ENCODE assay signal across 1 cellular context in the genomic region with DNA sequence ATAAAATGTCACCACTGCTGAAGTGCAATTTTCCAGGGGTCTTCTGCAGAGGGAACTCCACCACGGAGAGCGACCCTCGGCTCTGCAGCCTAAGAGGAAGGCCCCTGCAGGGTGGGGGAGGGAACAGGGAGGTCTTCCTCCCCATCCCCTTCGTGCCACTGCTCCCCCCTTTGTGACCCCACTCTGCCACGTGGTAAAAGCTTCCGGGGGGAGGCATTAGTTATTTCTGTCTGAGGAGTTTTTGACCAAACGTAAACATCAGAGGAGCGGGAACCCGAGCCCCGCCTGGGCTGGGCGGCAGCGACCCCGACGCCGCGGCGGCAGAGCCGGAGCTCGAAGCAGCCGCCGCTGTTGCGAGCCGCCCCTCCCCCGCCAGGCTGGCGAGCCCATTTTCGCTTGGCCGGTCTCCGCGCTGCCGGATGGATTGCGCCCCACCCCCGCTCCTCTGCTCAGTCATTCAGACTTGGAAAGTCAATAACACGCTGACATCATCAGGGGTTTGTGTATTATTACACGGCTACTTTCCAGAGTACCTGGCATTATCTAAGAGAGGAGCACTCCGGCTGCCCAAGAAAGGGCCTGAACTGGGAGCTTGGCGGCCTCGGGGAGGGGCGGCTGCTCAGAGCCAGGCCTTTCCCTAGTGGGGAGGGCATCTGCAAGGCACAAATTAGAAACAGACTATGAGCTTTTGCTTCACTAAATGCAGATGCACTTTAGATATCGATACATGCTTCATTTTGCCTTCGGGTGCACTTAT.
A peak's percentile ranks its signal among the peaks of the same experiment; 100 is the strongest.
TF ChIP-seq lines count a peak whose summit lies in the region.

No MANE protein-coding gene starts in this region.

TF ChIP-seq in GM12878, 131 proteins besides CTCF, POLR2A, EP300 and RAD21 (continued from another document and continues in another):
- TF ChIP-seq, protein P1, sequence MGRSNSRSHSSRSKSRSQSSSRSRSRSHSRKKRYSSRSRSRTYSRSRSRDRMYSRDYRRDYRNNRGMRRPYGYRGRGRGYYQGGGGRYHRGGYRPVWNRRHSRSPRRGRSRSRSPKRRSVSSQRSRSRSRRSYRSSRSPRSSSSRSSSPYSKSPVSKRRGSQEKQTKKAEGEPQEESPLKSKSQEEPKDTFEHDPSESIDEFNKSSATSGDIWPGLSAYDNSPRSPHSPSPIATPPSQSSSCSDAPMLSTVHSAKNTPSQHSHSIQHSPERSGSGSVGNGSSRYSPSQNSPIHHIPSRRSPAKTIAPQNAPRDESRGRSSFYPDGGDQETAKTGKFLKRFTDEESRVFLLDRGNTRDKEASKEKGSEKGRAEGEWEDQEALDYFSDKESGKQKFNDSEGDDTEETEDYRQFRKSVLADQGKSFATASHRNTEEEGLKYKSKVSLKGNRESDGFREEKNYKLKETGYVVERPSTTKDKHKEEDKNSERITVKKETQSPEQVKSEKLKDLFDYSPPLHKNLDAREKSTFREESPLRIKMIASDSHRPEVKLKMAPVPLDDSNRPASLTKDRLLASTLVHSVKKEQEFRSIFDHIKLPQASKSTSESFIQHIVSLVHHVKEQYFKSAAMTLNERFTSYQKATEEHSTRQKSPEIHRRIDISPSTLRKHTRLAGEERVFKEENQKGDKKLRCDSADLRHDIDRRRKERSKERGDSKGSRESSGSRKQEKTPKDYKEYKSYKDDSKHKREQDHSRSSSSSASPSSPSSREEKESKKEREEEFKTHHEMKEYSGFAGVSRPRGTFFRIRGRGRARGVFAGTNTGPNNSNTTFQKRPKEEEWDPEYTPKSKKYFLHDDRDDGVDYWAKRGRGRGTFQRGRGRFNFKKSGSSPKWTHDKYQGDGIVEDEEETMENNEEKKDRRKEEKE (IDR thresholded peaks at IDR 0.05): no peak
- TF ChIP-seq ZSCAN29 (IDR thresholded peaks at IDR 0.05): 0 out of 2 replicates have a peak, but pooled peaks have one; percentile 38
- TF ChIP-seq, protein P2, sequence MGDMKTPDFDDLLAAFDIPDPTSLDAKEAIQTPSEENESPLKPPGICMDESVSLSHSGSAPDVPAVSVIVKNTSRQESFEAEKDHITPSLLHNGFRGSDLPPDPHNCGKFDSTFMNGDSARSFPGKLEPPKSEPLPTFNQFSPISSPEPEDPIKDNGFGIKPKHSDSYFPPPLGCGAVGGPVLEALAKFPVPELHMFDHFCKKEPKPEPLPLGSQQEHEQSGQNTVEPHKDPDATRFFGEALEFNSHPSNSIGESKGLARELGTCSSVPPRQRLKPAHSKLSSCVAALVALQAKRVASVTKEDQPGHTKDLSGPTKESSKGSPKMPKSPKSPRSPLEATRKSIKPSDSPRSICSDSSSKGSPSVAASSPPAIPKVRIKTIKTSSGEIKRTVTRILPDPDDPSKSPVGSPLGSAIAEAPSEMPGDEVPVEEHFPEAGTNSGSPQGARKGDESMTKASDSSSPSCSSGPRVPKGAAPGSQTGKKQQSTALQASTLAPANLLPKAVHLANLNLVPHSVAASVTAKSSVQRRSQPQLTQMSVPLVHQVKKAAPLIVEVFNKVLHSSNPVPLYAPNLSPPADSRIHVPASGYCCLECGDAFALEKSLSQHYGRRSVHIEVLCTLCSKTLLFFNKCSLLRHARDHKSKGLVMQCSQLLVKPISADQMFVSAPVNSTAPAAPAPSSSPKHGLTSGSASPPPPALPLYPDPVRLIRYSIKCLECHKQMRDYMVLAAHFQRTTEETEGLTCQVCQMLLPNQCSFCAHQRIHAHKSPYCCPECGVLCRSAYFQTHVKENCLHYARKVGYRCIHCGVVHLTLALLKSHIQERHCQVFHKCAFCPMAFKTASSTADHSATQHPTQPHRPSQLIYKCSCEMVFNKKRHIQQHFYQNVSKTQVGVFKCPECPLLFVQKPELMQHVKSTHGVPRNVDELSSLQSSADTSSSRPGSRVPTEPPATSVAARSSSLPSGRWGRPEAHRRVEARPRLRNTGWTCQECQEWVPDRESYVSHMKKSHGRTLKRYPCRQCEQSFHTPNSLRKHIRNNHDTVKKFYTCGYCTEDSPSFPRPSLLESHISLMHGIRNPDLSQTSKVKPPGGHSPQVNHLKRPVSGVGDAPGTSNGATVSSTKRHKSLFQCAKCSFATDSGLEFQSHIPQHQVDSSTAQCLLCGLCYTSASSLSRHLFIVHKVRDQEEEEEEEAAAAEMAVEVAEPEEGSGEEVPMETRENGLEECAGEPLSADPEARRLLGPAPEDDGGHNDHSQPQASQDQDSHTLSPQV (IDR thresholded peaks at IDR 0.05): no peak
- no peak for TF ChIP-seq EZH2 (IDR thresholded peaks at IDR 0.05; ENCODE audit: borderline replicate concordance, control insufficient read depth, low read depth, low read length)
- peak; percentile 93 for TF ChIP-seq TCF12 (IDR thresholded peaks at IDR 0.05; ENCODE audit: low read depth, low read length)
- no peak for TF ChIP-seq PAX8 (IDR thresholded peaks at IDR 0.05)
- TF ChIP-seq BHLHE40 (IDR thresholded peaks at IDR 0.05; ENCODE audit: borderline replicate concordance in 1 of 2, low read depth in 2 of 2, low read length in 1 of 2): peak; percentile 64 to 70; a peak in 3 of 4 replicates
- no peak for TF ChIP-seq WRNIP1 (IDR thresholded peaks at IDR 0.05; ENCODE audit: borderline replicate concordance, low read depth, low read length)
- TF ChIP-seq, protein P3, sequence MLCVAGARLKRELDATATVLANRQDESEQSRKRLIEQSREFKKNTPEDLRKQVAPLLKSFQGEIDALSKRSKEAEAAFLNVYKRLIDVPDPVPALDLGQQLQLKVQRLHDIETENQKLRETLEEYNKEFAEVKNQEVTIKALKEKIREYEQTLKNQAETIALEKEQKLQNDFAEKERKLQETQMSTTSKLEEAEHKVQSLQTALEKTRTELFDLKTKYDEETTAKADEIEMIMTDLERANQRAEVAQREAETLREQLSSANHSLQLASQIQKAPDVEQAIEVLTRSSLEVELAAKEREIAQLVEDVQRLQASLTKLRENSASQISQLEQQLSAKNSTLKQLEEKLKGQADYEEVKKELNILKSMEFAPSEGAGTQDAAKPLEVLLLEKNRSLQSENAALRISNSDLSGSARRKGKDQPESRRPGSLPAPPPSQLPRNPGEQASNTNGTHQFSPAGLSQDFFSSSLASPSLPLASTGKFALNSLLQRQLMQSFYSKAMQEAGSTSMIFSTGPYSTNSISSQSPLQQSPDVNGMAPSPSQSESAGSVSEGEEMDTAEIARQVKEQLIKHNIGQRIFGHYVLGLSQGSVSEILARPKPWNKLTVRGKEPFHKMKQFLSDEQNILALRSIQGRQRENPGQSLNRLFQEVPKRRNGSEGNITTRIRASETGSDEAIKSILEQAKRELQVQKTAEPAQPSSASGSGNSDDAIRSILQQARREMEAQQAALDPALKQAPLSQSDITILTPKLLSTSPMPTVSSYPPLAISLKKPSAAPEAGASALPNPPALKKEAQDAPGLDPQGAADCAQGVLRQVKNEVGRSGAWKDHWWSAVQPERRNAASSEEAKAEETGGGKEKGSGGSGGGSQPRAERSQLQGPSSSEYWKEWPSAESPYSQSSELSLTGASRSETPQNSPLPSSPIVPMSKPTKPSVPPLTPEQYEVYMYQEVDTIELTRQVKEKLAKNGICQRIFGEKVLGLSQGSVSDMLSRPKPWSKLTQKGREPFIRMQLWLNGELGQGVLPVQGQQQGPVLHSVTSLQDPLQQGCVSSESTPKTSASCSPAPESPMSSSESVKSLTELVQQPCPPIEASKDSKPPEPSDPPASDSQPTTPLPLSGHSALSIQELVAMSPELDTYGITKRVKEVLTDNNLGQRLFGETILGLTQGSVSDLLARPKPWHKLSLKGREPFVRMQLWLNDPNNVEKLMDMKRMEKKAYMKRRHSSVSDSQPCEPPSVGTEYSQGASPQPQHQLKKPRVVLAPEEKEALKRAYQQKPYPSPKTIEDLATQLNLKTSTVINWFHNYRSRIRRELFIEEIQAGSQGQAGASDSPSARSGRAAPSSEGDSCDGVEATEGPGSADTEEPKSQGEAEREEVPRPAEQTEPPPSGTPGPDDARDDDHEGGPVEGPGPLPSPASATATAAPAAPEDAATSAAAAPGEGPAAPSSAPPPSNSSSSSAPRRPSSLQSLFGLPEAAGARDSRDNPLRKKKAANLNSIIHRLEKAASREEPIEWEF (IDR thresholded peaks at IDR 0.05; ENCODE audit: insufficient replicate concordance, low read depth, low read length): no peak
- TF ChIP-seq POU2F2 (IDR thresholded peaks at IDR 0.05; ENCODE audit: borderline replicate concordance, low read depth, low read length): peak; percentile 90; the same call in 2 of the 3 replicates
- TF ChIP-seq NR2F1 (conservative IDR thresholded peaks at IDR 0.05): peak; percentile 76
- TF ChIP-seq, protein P4, sequence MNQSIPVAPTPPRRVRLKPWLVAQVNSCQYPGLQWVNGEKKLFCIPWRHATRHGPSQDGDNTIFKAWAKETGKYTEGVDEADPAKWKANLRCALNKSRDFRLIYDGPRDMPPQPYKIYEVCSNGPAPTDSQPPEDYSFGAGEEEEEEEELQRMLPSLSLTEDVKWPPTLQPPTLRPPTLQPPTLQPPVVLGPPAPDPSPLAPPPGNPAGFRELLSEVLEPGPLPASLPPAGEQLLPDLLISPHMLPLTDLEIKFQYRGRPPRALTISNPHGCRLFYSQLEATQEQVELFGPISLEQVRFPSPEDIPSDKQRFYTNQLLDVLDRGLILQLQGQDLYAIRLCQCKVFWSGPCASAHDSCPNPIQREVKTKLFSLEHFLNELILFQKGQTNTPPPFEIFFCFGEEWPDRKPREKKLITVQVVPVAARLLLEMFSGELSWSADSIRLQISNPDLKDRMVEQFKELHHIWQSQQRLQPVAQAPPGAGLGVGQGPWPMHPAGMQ (IDR thresholded peaks at IDR 0.05; ENCODE audit: borderline replicate concordance): no peak
- TF ChIP-seq RB1 (IDR thresholded peaks at IDR 0.05; ENCODE audit: borderline replicate concordance): no peak
- TF ChIP-seq, protein P5, sequence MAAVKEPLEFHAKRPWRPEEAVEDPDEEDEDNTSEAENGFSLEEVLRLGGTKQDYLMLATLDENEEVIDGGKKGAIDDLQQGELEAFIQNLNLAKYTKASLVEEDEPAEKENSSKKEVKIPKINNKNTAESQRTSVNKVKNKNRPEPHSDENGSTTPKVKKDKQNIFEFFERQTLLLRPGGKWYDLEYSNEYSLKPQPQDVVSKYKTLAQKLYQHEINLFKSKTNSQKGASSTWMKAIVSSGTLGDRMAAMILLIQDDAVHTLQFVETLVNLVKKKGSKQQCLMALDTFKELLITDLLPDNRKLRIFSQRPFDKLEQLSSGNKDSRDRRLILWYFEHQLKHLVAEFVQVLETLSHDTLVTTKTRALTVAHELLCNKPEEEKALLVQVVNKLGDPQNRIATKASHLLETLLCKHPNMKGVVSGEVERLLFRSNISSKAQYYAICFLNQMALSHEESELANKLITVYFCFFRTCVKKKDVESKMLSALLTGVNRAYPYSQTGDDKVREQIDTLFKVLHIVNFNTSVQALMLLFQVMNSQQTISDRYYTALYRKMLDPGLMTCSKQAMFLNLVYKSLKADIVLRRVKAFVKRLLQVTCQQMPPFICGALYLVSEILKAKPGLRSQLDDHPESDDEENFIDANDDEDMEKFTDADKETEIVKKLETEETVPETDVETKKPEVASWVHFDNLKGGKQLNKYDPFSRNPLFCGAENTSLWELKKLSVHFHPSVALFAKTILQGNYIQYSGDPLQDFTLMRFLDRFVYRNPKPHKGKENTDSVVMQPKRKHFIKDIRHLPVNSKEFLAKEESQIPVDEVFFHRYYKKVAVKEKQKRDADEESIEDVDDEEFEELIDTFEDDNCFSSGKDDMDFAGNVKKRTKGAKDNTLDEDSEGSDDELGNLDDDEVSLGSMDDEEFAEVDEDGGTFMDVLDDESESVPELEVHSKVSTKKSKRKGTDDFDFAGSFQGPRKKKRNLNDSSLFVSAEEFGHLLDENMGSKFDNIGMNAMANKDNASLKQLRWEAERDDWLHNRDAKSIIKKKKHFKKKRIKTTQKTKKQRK (IDR thresholded peaks at IDR 0.05; ENCODE audit: low read depth, low read length): no peak
- TF ChIP-seq LARP7 (IDR thresholded peaks at IDR 0.05): peak; percentile 81
- peak; percentile 55 for TF ChIP-seq FOXK2 (IDR thresholded peaks at IDR 0.05)
- TF ChIP-seq HDGF (IDR thresholded peaks at IDR 0.05): no peak
- peak; percentile 90 for TF ChIP-seq IKZF1 (conservative IDR thresholded peaks at IDR 0.05)
- TF ChIP-seq, protein P6, sequence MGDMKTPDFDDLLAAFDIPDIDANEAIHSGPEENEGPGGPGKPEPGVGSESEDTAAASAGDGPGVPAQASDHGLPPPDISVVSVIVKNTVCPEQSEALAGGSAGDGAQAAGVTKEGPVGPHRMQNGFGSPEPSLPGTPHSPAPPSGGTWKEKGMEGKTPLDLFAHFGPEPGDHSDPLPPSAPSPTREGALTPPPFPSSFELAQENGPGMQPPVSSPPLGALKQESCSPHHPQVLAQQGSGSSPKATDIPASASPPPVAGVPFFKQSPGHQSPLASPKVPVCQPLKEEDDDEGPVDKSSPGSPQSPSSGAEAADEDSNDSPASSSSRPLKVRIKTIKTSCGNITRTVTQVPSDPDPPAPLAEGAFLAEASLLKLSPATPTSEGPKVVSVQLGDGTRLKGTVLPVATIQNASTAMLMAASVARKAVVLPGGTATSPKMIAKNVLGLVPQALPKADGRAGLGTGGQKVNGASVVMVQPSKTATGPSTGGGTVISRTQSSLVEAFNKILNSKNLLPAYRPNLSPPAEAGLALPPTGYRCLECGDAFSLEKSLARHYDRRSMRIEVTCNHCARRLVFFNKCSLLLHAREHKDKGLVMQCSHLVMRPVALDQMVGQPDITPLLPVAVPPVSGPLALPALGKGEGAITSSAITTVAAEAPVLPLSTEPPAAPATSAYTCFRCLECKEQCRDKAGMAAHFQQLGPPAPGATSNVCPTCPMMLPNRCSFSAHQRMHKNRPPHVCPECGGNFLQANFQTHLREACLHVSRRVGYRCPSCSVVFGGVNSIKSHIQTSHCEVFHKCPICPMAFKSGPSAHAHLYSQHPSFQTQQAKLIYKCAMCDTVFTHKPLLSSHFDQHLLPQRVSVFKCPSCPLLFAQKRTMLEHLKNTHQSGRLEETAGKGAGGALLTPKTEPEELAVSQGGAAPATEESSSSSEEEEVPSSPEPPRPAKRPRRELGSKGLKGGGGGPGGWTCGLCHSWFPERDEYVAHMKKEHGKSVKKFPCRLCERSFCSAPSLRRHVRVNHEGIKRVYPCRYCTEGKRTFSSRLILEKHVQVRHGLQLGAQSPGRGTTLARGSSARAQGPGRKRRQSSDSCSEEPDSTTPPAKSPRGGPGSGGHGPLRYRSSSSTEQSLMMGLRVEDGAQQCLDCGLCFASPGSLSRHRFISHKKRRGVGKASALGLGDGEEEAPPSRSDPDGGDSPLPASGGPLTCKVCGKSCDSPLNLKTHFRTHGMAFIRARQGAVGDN (IDR thresholded peaks at IDR 0.05): no peak
- TF ChIP-seq SMC3 (IDR thresholded peaks at IDR 0.05; ENCODE audit: borderline replicate concordance, low read length): peak; percentile 60
- no peak for TF ChIP-seq YBX1 (IDR thresholded peaks at IDR 0.05)
- TF ChIP-seq SUZ12 (IDR thresholded peaks at IDR 0.05; ENCODE audit: unreplicated experiment): no peak
- TF ChIP-seq RCOR1 (conservative IDR thresholded peaks at IDR 0.05; ENCODE audit: low read depth, low read length): 0 out of 2 replicates have a peak, but pooled peaks have one; percentile 30
- TF ChIP-seq, protein P7, sequence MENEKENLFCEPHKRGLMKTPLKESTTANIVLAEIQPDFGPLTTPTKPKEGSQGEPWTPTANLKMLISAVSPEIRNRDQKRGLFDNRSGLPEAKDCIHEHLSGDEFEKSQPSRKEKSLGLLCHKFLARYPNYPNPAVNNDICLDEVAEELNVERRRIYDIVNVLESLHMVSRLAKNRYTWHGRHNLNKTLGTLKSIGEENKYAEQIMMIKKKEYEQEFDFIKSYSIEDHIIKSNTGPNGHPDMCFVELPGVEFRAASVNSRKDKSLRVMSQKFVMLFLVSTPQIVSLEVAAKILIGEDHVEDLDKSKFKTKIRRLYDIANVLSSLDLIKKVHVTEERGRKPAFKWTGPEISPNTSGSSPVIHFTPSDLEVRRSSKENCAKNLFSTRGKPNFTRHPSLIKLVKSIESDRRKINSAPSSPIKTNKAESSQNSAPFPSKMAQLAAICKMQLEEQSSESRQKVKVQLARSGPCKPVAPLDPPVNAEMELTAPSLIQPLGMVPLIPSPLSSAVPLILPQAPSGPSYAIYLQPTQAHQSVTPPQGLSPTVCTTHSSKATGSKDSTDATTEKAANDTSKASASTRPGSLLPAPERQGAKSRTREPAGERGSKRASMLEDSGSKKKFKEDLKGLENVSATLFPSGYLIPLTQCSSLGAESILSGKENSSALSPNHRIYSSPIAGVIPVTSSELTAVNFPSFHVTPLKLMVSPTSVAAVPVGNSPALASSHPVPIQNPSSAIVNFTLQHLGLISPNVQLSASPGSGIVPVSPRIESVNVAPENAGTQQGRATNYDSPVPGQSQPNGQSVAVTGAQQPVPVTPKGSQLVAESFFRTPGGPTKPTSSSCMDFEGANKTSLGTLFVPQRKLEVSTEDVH (IDR thresholded peaks at IDR 0.05; ENCODE audit: low read depth, partially characterized antibody): no peak
